ENCODE assay signal across 10 cellular contexts in genomic region chr17:78414178-78415162, GRCh38. TPM values are rescaled to one million over a fixed set of nuclear protein-coding genes. Genes with fewer than 3 reads are reported as not detected.
A peak's percentile ranks its signal among the peaks of the same experiment; 100 is the strongest.
DNase-seq lines count a peak whose midpoint lies in the region; ATAC-seq, FAIRE-seq and TF ChIP-seq lines count a peak whose summit lies in the region.
"Had no signal": no experiment of that assay in that cellular context is flagged by ENCODE, and none has a peak within 500 bp of the region (broad histone marks: within the 10 kb centered on the region; RNA-seq: fewer than 3 reads in every experiment).

No MANE protein-coding gene starts in this region.

- H3K27ac ChIP-seq in CD8-positive, alpha-beta T cell (ENCODE audit: low read depth, low read length): peak overlapping the region; percentile 41
- H3K27ac ChIP-seq in endothelial cell of umbilical vein (ENCODE audit: insufficient read depth, low read depth, low read length) (no peak overlapping the region), aorta (ENCODE audit: low read depth in 1 of 2, low read length in 2 of 2) (no peak overlapping the region)

- no peak overlapping the region for H3K4me2 ChIP-seq in endothelial cell of umbilical vein (ENCODE audit: insufficient read depth, low read length)

- ATAC-seq in CD8-positive, alpha-beta T cell: peak; percentile 77
- no peak for ATAC-seq in GM21390 (IDR thresholded peaks at IDR 0.05; ENCODE audit: unreplicated experiment)
- no peak for ATAC-seq in aorta (ENCODE audit: low FRiP score)

- dilution Hi-C loops in endothelial cell of umbilical vein (cut with MboI; ENCODE audit: extremely low pct_ligation_motif_present, low sequenced_read_pairs): no loop called here

- TF ChIP-seq CTCF in CD8-positive, alpha-beta T cell (IDR thresholded peaks at IDR 0.05): no peak
- TF ChIP-seq CTCF in endothelial cell of umbilical vein (IDR thresholded peaks at IDR 0.05; ENCODE audit: extremely low read depth in 1 of 2, insufficient read depth in 1 of 2, low read depth in 1 of 2, low read length in 2 of 2) (no peak), D721Med (IDR thresholded peaks at IDR 0.05; ENCODE audit: insufficient read depth, missing control alignments) (no peak)

- FAIRE-seq in endothelial cell of umbilical vein (lab: Jason Lieb, UNC) (peak; percentile 40), D721Med (lab: Jason Lieb, UNC) (no peak)

- H3K27ac Mint-ChIP-seq in CD8-positive, alpha-beta T cell: peak overlapping the region; percentile 87

- TF ChIP-seq POLR2A in endothelial cell of umbilical vein (IDR thresholded peaks at IDR 0.05; ENCODE audit: low read depth, low read length): no peak

- H3K4me3 Mint-ChIP-seq in CD8-positive, alpha-beta T cell: peak overlapping the region; percentile 67

- H3K9ac ChIP-seq in endothelial cell of umbilical vein (replicated peaks; ENCODE audit: extremely low read depth, insufficient read depth, low read length): no peak overlapping the region

- no peaks in the 10 kb centered on the region for H3K9me1 ChIP-seq in endothelial cell of umbilical vein (replicated peaks; ENCODE audit: control insufficient read depth, extremely low read depth, insufficient read depth, low read length)

- no TSS peak for BruUV-seq in endothelial cell of umbilical vein (replicated peaks; lab: Mats Ljungman, UMichigan)

- no peaks in the 10 kb centered on the region for H3K9me3 ChIP-seq in CD8-positive, alpha-beta T cell (ENCODE audit: low read length)
- H3K9me3 ChIP-seq in endothelial cell of umbilical vein (replicated peaks; ENCODE audit: control insufficient read depth, insufficient read depth, low read length) (no peaks in the 10 kb centered on the region), aorta (ENCODE audit: control insufficient read depth, low read length) (no peaks in the 10 kb centered on the region)
- H3K9me3 ChIP-seq: vagina had no signal

- no peak overlapping the region for H2AFZ ChIP-seq in endothelial cell of umbilical vein (ENCODE audit: low read depth, low read length)

- H3K27me3 Mint-ChIP-seq in CD8-positive, alpha-beta T cell (ENCODE audit: low read depth): no peaks in the 10 kb centered on the region

- H3K27me3 ChIP-seq in CD8-positive, alpha-beta T cell (ENCODE audit: insufficient read depth, low read length): no peaks in the 10 kb centered on the region
- H3K27me3 ChIP-seq in endothelial cell of umbilical vein (ENCODE audit: control insufficient read depth in 2 of 2, insufficient read depth in 2 of 2, low read length in 2 of 2) (no peaks in the 10 kb centered on the region), aorta (ENCODE audit: control insufficient read depth in 1 of 2, insufficient read depth in 2 of 2, low read length in 1 of 2) (no peaks in the 10 kb centered on the region)
- H3K27me3 ChIP-seq: vagina had no signal

- H3K36me3 ChIP-seq in CD8-positive, alpha-beta T cell (ENCODE audit: insufficient read depth, low read length): peaks cover 1% of the 10 kb centered on the region
- H3K36me3 ChIP-seq in endothelial cell of umbilical vein (ENCODE audit: control insufficient read depth in 2 of 2, extremely low read depth in 1 of 2, insufficient read depth in 2 of 2, low read length in 2 of 2) (peaks cover 2 to 12% of the 10 kb centered on the region in 2 experiments), aorta (ENCODE audit: control insufficient read depth in 1 of 2, insufficient read depth in 2 of 2, low read length in 1 of 2) (no peaks in the 10 kb centered on the region)

- peak; percentile 19 to 69 (median 48) for DNase-seq in CD8-positive, alpha-beta T cell
- peak; percentile 80 for DNase-seq in activated CD8-positive, alpha-beta memory T cell treated with anti-CD3 and anti-CD28 coated beads for 24 hours
- DNase-seq in endothelial cell of umbilical vein (ENCODE audit: low read depth, low spot score): no peak
- peak; percentile 25 to 32 (median 28) for DNase-seq in stimulated activated CD4-positive, alpha-beta T cell treated with anti-CD3 and anti-CD28 coated beads, Interleukin-12 subunit alpha, Interleukin-12 subunit beta, amount 100 ng/mL, for 48 hours (ENCODE audit: low read depth in 2 of 3, low spot score in 1 of 3)
- no peak for DNase-seq in aorta
- no peak for DNase-seq in COLO668 (lab: John Stamatoyannopoulos, UW; ENCODE audit: unreplicated experiment)
- no peak for DNase-seq in D721Med (ENCODE audit: insufficient read length, low spot score)
- DNase-seq: NCI-H2029 treated with DMSO at 0.1 percent for 48 hours had no signal

- 89% methylated on average over 33 to 34 of the region's 34 CpGs for WGBS in aorta, 2 donors

- H3K4me1 Mint-ChIP-seq in CD8-positive, alpha-beta T cell (ENCODE audit: low read depth): peaks cover 56% of the 10 kb centered on the region

- peaks cover 34% of the 10 kb centered on the region for H3K79me2 ChIP-seq in endothelial cell of umbilical vein (ENCODE audit: control insufficient read depth, insufficient read depth, low read length)

- CTCF ChIA-PET in CD8-positive, alpha-beta T cell (lab: Charles Lee): interaction anchor here (0.7 to 1.0 kb wide), 2 partner anchors 53 to 126 kb away, joined by 3 read pairs; no protein-coding TSS in a partner anchor
- CTCF ChIA-PET in endothelial cell of umbilical vein (lab: Charles Lee): interaction anchor here (1.2 to 5.2 kb wide), 3 partner anchors 12 to 163 kb away, joined by 4 to 65 read pairs (median 5); partner anchors contain the start of gene SOCS3

- no peaks in the 10 kb centered on the region for H4K20me1 ChIP-seq in endothelial cell of umbilical vein (replicated peaks; ENCODE audit: control insufficient read depth, extremely low read depth, insufficient read depth, low read length)

- H3K4me3 ChIP-seq in CD8-positive, alpha-beta T cell (ENCODE audit: low read depth, low read length): peak overlapping the region; percentile 28
- H3K4me3 ChIP-seq in endothelial cell of umbilical vein (replicated peaks in 1 of 3; ENCODE audit: insufficient read depth in 1 of 3, low read depth in 1 of 3, low read length in 3 of 3) (no peak overlapping the region), aorta (ENCODE audit: low read length in 2 of 2) (no peak overlapping the region)
- H3K4me3 ChIP-seq: vagina had no signal

- peaks cover 51% of the 10 kb centered on the region for H3K4me1 ChIP-seq in CD8-positive, alpha-beta T cell (ENCODE audit: insufficient read depth, low read length)
- H3K4me1 ChIP-seq in endothelial cell of umbilical vein (ENCODE audit: control insufficient read depth, extremely low read depth, insufficient read depth, low read length): peaks cover 38% of the 10 kb centered on the region
- H3K4me1 ChIP-seq in aorta (ENCODE audit: control insufficient read depth in 1 of 2, insufficient read depth in 2 of 2, low read length in 2 of 2): no peaks in the 10 kb centered on the region

- H3K36me3 Mint-ChIP-seq in CD8-positive, alpha-beta T cell: peaks cover 37% of the 10 kb centered on the region

- no peaks in the 10 kb centered on the region for H3K9me3 Mint-ChIP-seq in CD8-positive, alpha-beta T cell

- POLR2A ChIA-PET in CD8-positive, alpha-beta T cell (lab: Charles Lee): no interaction called here
- POLR2A ChIA-PET in endothelial cell of umbilical vein (lab: Charles Lee): interaction anchor here (1.0 kb wide), 1 partner anchor 25 kb away, joined by 4 read pairs; no protein-coding TSS in a partner anchor

- intact Hi-C loops in CD8-positive, alpha-beta T cell (cut with DNase I, micrococcal nuclease): no loop called here
- intact Hi-C loops in endothelial cell of umbilical vein (cut with micrococcal nuclease): no loop called here
- intact Hi-C loops in aorta (cut with DNase I): loop anchor here in 1 of 2 donors (5.0 kb wide), 1 partner anchor 52 kb away; the partner anchor contains the start of gene SOCS3

TF ChIP-seq in endothelial cell of umbilical vein, 7 proteins besides CTCF, POLR2A, EP300 and RAD21:
- no peak for TF ChIP-seq EZH2 (IDR thresholded peaks at IDR 0.05; ENCODE audit: borderline replicate concordance, low read depth, low read length, severe bottlenecking)
- no peak for TF ChIP-seq JUN (IDR thresholded peaks at IDR 0.05; ENCODE audit: borderline replicate concordance, insufficient read depth, insufficient read length, low read depth)
- no peak for TF ChIP-seq POLR2AphosphoS5 (IDR thresholded peaks at IDR 0.05; ENCODE audit: insufficient read depth, low read depth, low read length)
- TF ChIP-seq MAX (IDR thresholded peaks at IDR 0.05; ENCODE audit: insufficient read depth, insufficient read length): no peak
- TF ChIP-seq GATA2 (IDR thresholded peaks at IDR 0.05; ENCODE audit: insufficient read depth, insufficient read length, low read depth, low read length): no peak
- no peak for TF ChIP-seq MYC (IDR thresholded peaks at IDR 0.05; ENCODE audit: low read depth, low read length)
- no peak for TF ChIP-seq FOS (IDR thresholded peaks at IDR 0.05; ENCODE audit: borderline replicate concordance, insufficient read depth, low read length)

RNA-seq across cellular contexts. Expression of gene PGS1, which starts 36.0 kb away (rescaled TPM):
- total RNA-seq in CD8-positive, alpha-beta T cell: 10 to 100 TPM; 34.6 to 36.3 TPM
- total RNA-seq in endothelial cell of umbilical vein: 55.6 and 66.0 TPM in 2 replicates
- 48.4 and 50.8 TPM in 2 replicates for polyA plus RNA-seq in endothelial cell of umbilical vein
- polyA plus RNA-seq in endothelial cell of umbilical vein (2011; cell fraction: cytosol; rRNA removed): 28.4 and 36.1 TPM in 2 replicates
- polyA plus RNA-seq in endothelial cell of umbilical vein (2011; cell fraction: nucleus; rRNA removed): 195 and 203 TPM in 2 replicates
- 30.2 and 34.0 TPM in 2 replicates for polyA plus RNA-seq in endothelial cell of umbilical vein (2012)
- polyA minus RNA-seq in endothelial cell of umbilical vein: 62.5 and 77.9 TPM in 2 replicates
- polyA minus RNA-seq in endothelial cell of umbilical vein (2011; cell fraction: cytosol; rRNA and poly(A)+ RNA removed): 31.2 TPM
- 72.4 and 73.4 TPM in 2 replicates for polyA minus RNA-seq in endothelial cell of umbilical vein (2011; cell fraction: nucleus; rRNA and poly(A)+ RNA removed)
- 10 to 100 TPM; 46.5 to 67.0 TPM for total RNA-seq in aorta
- 10 to 100 TPM in 1 of 2 donors, 1 to 10 TPM in 1; 9.9 to 30.3 TPM for polyA plus RNA-seq in aorta

RNA-seq across cellular contexts. Expression of gene SOCS3, which starts 54.6 kb away (rescaled TPM):
- total RNA-seq in CD8-positive, alpha-beta T cell: 100 to 1,000 TPM; 279 to 283 TPM
- total RNA-seq in endothelial cell of umbilical vein: 13.6 and 14.3 TPM in 2 replicates
- polyA plus RNA-seq in endothelial cell of umbilical vein: 6.2 and 6.6 TPM in 2 replicates
- polyA plus RNA-seq in endothelial cell of umbilical vein (2011; cell fraction: cytosol; rRNA removed): 5.3 and 7.9 TPM in 2 replicates
- 15.2 and 19.0 TPM in 2 replicates for polyA plus RNA-seq in endothelial cell of umbilical vein (2011; cell fraction: nucleus; rRNA removed)
- polyA plus RNA-seq in endothelial cell of umbilical vein (2012): 12.2 and 14.3 TPM in 2 replicates
- polyA minus RNA-seq in endothelial cell of umbilical vein: 7.8 and 10.9 TPM in 2 replicates
- 31.0 TPM for polyA minus RNA-seq in endothelial cell of umbilical vein (2011; cell fraction: cytosol; rRNA and poly(A)+ RNA removed)
- 7.3 and 17.4 TPM in 2 replicates for polyA minus RNA-seq in endothelial cell of umbilical vein (2011; cell fraction: nucleus; rRNA and poly(A)+ RNA removed)
- 100 to 1,000 TPM; 107 to 182 TPM for total RNA-seq in aorta
- 10 to 100 TPM; 15.5 to 76.1 TPM for polyA plus RNA-seq in aorta

Comparison
In these comparisons a context has a peak if more than half of its experiments do, and no peak if none do; other contexts are left out.
1. DNase-seq: peak in CD8-positive, alpha-beta T cell (7 of 7), activated CD8-positive, alpha-beta memory T cell treated with anti-CD3 and anti-CD28 coated beads for 24 hours (single experiment) and stimulated activated CD4-positive, alpha-beta T cell treated with anti-CD3 and anti-CD28 coated beads, Interleukin-12 subunit alpha, Interleukin-12 subunit beta, amount 100 ng/mL, for 48 hours (3 of 3); none in endothelial cell of umbilical vein (single experiment), aorta (0 of 2), COLO668 (single experiment) and D721Med (single experiment).